Comparison of ENCODE assay signal across 7 cellular contexts in the genomic region with DNA sequence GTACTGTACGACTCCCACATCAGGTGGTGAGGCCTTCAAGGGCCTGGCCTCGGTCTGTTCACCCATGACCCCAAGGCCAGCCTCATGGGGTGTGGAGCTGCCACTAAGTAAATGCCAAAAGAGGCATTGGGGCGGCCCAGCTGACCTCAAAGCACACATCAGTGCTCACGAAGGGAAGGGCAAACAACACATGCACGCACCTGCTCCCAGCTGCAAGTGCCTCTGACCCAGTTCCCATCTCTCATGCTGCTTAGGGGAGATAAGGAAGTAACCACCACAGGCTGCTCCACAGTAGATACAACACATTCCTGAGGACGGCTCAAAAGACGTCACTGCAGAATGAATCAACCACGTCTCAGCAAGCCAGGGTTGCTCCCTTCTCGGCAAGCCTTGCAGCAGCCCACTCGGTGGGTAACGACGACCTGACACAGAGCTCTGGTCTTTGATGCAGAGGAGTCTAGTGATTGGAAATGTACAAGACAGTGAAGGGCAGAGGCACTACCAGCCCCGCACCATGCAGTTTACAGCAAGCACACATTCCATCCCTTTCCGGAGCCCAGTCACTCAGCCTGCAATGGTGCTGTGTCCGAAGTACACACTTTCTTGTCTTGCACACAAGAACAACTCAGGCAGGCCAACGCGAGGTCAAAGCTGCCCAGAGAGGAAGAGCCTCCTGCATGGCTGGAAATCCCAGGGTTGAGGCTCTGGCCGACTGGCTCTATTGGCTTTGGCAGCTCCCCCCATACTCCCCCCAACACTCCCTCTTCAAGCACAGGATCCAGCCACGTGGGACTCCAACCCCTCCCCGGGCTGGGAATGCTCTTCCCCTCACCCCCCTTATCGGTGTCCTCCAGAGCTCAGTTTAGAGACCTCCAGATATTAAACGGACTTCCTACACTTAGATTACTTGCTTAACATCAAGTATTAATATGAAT. TPM values are rescaled to one million over a fixed set of nuclear protein-coding genes. Genes with fewer than 3 reads are reported as not detected.
DNase-seq lines count a peak whose midpoint lies in the region; ATAC-seq and TF ChIP-seq lines count a peak whose summit lies in the region.

No MANE protein-coding gene starts in this region.

- H3K36me3 Mint-ChIP-seq in stimulated activated effector memory CD8-positive, alpha-beta T cell treated with anti-CD3 and anti-CD28 coated beads, Interleukin-12 subunit alpha, Interleukin-12 subunit beta, amount 100 ng/mL, for 72 hours = no peaks in the 10 kb centered on the region

- WGBS in heart left ventricle, 4 donors = 38 to 50% (median 44%) methylated on average over 19 to 22 of the region's 22 CpGs
- WGBS in tibial nerve, 2 donors = 52 to 55% methylated on average over 22 of the region's 22 CpGs

- no peaks in the 10 kb centered on the region for H3K9me3 Mint-ChIP-seq in stimulated activated effector memory CD8-positive, alpha-beta T cell treated with anti-CD3 and anti-CD28 coated beads, Interleukin-12 subunit alpha, Interleukin-12 subunit beta, amount 100 ng/mL, for 72 hours

- TF ChIP-seq EP300 in tibial nerve (IDR thresholded peaks at IDR 0.05) = no peak

- peaks cover 0 to 32% (median 23%) of the 10 kb centered on the region in 12 donors for H3K4me1 ChIP-seq in heart left ventricle
- H3K4me1 ChIP-seq in tibial nerve = peaks cover 0 to 15% (median 8%) of the 10 kb centered on the region in 4 donors

- peaks cover 0 to 18% (median 0%) of the 10 kb centered on the region in 9 donors for H3K36me3 ChIP-seq in heart left ventricle
- peaks cover 0 to 12% (median 0%) of the 10 kb centered on the region in 3 donors for H3K36me3 ChIP-seq in tibial nerve

- intact Hi-C loops in heart left ventricle (cut with DNase I) = loop anchor here in 1 of 10 donors (5.0 kb wide), 1 partner anchor 51 kb away; the partner anchor contains the start of gene CCNJL

- no peak overlapping the region for H3K27ac Mint-ChIP-seq in stimulated activated effector memory CD8-positive, alpha-beta T cell treated with anti-CD3 and anti-CD28 coated beads, Interleukin-12 subunit alpha, Interleukin-12 subunit beta, amount 100 ng/mL, for 72 hours

- H3K27ac ChIP-seq in heart left ventricle = peak overlapping the region in 2 of 12 donors; percentile 0 to 76
- H3K27ac ChIP-seq in tibial nerve = no peak overlapping the region

- no peaks in the 10 kb centered on the region for H3K27me3 ChIP-seq in heart left ventricle
- H3K27me3 ChIP-seq in tibial nerve = no peaks in the 10 kb centered on the region

- TF ChIP-seq CTCF in heart left ventricle (IDR thresholded peaks at IDR 0.05) = no peak
- TF ChIP-seq CTCF in tibial nerve (IDR thresholded peaks at IDR 0.05) = no peak

- TF ChIP-seq POLR2A in heart left ventricle (IDR thresholded peaks at IDR 0.05) (no peak), tibial nerve (IDR thresholded peaks at IDR 0.05) (no peak)

- no peak overlapping the region for H3K4me3 Mint-ChIP-seq in stimulated activated effector memory CD8-positive, alpha-beta T cell treated with anti-CD3 and anti-CD28 coated beads, Interleukin-12 subunit alpha, Interleukin-12 subunit beta, amount 100 ng/mL, for 72 hours

- peak; percentile 51 for ATAC-seq in GM21526 (IDR thresholded peaks at IDR 0.05; ENCODE audit: low FRiP score, unreplicated experiment)
- ATAC-seq in heart left ventricle = peak; percentile 41 to 96 (median 84)
- ATAC-seq in stimulated activated effector memory CD8-positive, alpha-beta T cell treated with anti-CD3 and anti-CD28 coated beads, Interleukin-12 subunit alpha, Interleukin-12 subunit beta, amount 100 ng/mL, for 72 hours = peak; percentile 38
- no peak for ATAC-seq in HG02571 (IDR thresholded peaks at IDR 0.05; ENCODE audit: unreplicated experiment)

- no peaks in the 10 kb centered on the region for H3K4me1 Mint-ChIP-seq in stimulated activated effector memory CD8-positive, alpha-beta T cell treated with anti-CD3 and anti-CD28 coated beads, Interleukin-12 subunit alpha, Interleukin-12 subunit beta, amount 100 ng/mL, for 72 hours

- DNase-seq in NCI-H2029 treated with DMSO at 0.1 percent for 48 hours (lab: John Stamatoyannopoulos, UW) (peak; percentile 9), heart left ventricle (peak in 3 of 5 donors; percentile 22 to 82 (median 36)), tibial nerve (ENCODE audit: low spot score in 2 of 2) (no peak), NCI-H1436 (lab: John Stamatoyannopoulos, UW) (no peak)
- no peak for DNase-seq in stimulated activated effector memory CD8-positive, alpha-beta T cell treated with anti-CD3 and anti-CD28 coated beads, Interleukin-12 subunit alpha, Interleukin-12 subunit beta, amount 100 ng/mL, for 72 hours (ENCODE audit: low spot score in 2 of 2)

- H3K9me3 ChIP-seq in heart left ventricle = no peaks in the 10 kb centered on the region
- H3K9me3 ChIP-seq in tibial nerve = no peaks in the 10 kb centered on the region

- H3K4me3 ChIP-seq in heart left ventricle (no peak overlapping the region), tibial nerve (no peak overlapping the region)

RNA-seq across cellular contexts. Expression of gene FABP6, which starts 31.8 kb away (rescaled TPM):
- total RNA-seq in heart left ventricle (1 to 10 TPM in 8 of 9 donors, under 1 TPM in 1; 0.83 to 4.8 (median 2.3) TPM), tibial nerve (not detected)
- 1 to 10 TPM in 1 of 2 donors, under 1 TPM in 1; 0.25 to 6.2 TPM for polyA plus RNA-seq in heart left ventricle

RNA-seq across cellular contexts. Expression of gene CCNJL, which starts 51.2 kb away (rescaled TPM):
- 10 to 100 TPM in 2 of 9 donors, 1 to 10 TPM in 7; 4.1 to 12.4 (median 7.6) TPM for total RNA-seq in heart left ventricle
- 1 to 10 TPM; 3.5 to 4.1 TPM for polyA plus RNA-seq in heart left ventricle
- total RNA-seq in tibial nerve = 1 to 10 TPM in 1 of 4 donors, under 1 TPM in 2, not detected in 1; 0.44 to 1.5 (median 0.63) TPM

Comparison
In these comparisons a context has a peak if more than half of its experiments do, and no peak if none do; other contexts are left out.
1. DNase-seq: peak in NCI-H2029 treated with DMSO at 0.1 percent for 48 hours (single experiment) and heart left ventricle (3 of 5); none in stimulated activated effector memory CD8-positive, alpha-beta T cell treated with anti-CD3 and anti-CD28 coated beads, Interleukin-12 subunit alpha, Interleukin-12 subunit beta, amount 100 ng/mL, for 72 hours (0 of 2), tibial nerve (0 of 2) and NCI-H1436 (single experiment).